Comparison of ENCODE assay signal across 8 cellular contexts in genomic region chr6:52284460-52285173, GRCh38. TPM values are rescaled to one million over a fixed set of nuclear protein-coding genes. Genes with fewer than 3 reads are reported as not detected.
DNase-seq lines count a peak whose midpoint lies in the region; ATAC-seq and TF ChIP-seq lines count a peak whose summit lies in the region.

Gene MCM3 (minus strand): TSS chr6:52284742. CDS start chr6:52284674, 68 bp downstream.

- CTCF ChIA-PET in BJ (lab: Yijun Ruan, JAX) = interaction anchor here (0.7 to 3.0 kb wide), 12 partner anchors 8 to 379 kb away, joined by 3 to 22 read pairs (median 6); no protein-coding TSS in a partner anchor

- H3K27me3 Mint-ChIP-seq in activated CD4-positive, alpha-beta T cell treated with anti-CD3 and anti-CD28 coated beads, Interleukin-2, amount 10 ng/mL, durations not matched to agents 24 days and 14 days = no peaks in the 10 kb centered on the region

- ATAC-seq in GM19324 (IDR thresholded peaks at IDR 0.05; ENCODE audit: low FRiP score, unreplicated experiment) (peak; percentile 99), HG03469 (IDR thresholded peaks at IDR 0.05; ENCODE audit: unreplicated experiment) (peak; percentile 94)

- H3K4me1 Mint-ChIP-seq in activated CD4-positive, alpha-beta T cell treated with anti-CD3 and anti-CD28 coated beads, Interleukin-2, amount 10 ng/mL, durations not matched to agents 24 days and 14 days = peaks cover 37% of the 10 kb centered on the region

- DNase-seq in BJ (ENCODE audit: low read depth) = peak; percentile 99
- peak; percentile 99 for DNase-seq in NCI-H526 treated with DMSO at 0.1 percent for 48 hours (lab: John Stamatoyannopoulos, UW)
- DNase-seq in activated CD4-positive, alpha-beta T cell treated with anti-CD3 and anti-CD28 coated beads, Interleukin-2, amount 10 ng/mL, durations not matched to agents 24 days and 14 days = peak; percentile 99
- DNase-seq in cortex of kidney (lab: John Stamatoyannopoulos, UW) = peak; percentile 55
- peak; percentile 100 for DNase-seq in left kidney (ENCODE audit: low read depth, low spot score)
- DNase-seq in stimulated activated CD4-positive, alpha-beta T cell treated with anti-CD3 and anti-CD28 coated beads, Interleukin-2, amount 100 ng/mL, for 24 hours = peak; percentile 92 to 94

- POLR2A ChIA-PET in BJ (lab: Charles Lee) = interaction anchor here (0.6 kb wide), 1 partner anchor 304 kb away, joined by 5 read pairs; no protein-coding TSS in a partner anchor

- peak within 1 kb of the TSS; percentile 38 for H3K27ac Mint-ChIP-seq in activated CD4-positive, alpha-beta T cell treated with anti-CD3 and anti-CD28 coated beads, Interleukin-2, amount 10 ng/mL, durations not matched to agents 24 days and 14 days

- intact Hi-C loops in activated CD4-positive, alpha-beta T cell treated with anti-CD3 and anti-CD28 coated beads, Interleukin-2, amount 10 ng/mL, durations not matched to agents 24 days and 14 days (cut with micrococcal nuclease) = loop anchor here (1.0 to 10.0 kb wide), 11 partner anchors 12 to 1064 kb away; partner anchors contain the start of genes EFHC1, ELOVL5, FBXO9 and PAQR8

- no peaks in the 10 kb centered on the region for H3K9me3 Mint-ChIP-seq in activated CD4-positive, alpha-beta T cell treated with anti-CD3 and anti-CD28 coated beads, Interleukin-2, amount 10 ng/mL, durations not matched to agents 24 days and 14 days

- TF ChIP-seq CTCF in BJ (IDR thresholded peaks at IDR 0.05; ENCODE audit: insufficient read depth, low read depth, low read length) = peak; percentile 25; the same call in 1 of the 2 replicates

- H3K4me3 Mint-ChIP-seq in activated CD4-positive, alpha-beta T cell treated with anti-CD3 and anti-CD28 coated beads, Interleukin-2, amount 10 ng/mL, durations not matched to agents 24 days and 14 days = peak within 1 kb of the TSS; percentile 85

- no peaks in the 10 kb centered on the region for H3K27me3 ChIP-seq in BJ (ENCODE audit: control insufficient read depth, insufficient read depth, low read length)

- H3K36me3 ChIP-seq in BJ (ENCODE audit: control insufficient read depth, insufficient read depth, low read length) = peaks cover 2% of the 10 kb centered on the region; the same call in 1 of the 2 replicates

- peak within 1 kb of the TSS; percentile 81 for H3K4me3 ChIP-seq in BJ (ENCODE audit: low read depth, low read length)

- peaks cover 35% of the 10 kb centered on the region for H3K36me3 Mint-ChIP-seq in activated CD4-positive, alpha-beta T cell treated with anti-CD3 and anti-CD28 coated beads, Interleukin-2, amount 10 ng/mL, durations not matched to agents 24 days and 14 days (ENCODE audit: low read depth)

RNA-seq across cellular contexts. Expression of gene MCM3, which starts in this region (rescaled TPM):
- 33.3 and 42.2 TPM in 2 replicates for polyA plus RNA-seq in BJ (2011; rRNA removed)
- 26.1 and 28.9 TPM in 2 replicates for polyA minus RNA-seq in BJ (2011; rRNA and poly(A)+ RNA removed)
- 239 and 240 TPM in 2 replicates for total RNA-seq in activated CD4-positive, alpha-beta T cell treated with anti-CD3 and anti-CD28 coated beads, Interleukin-2, amount 10 ng/mL, durations not matched to agents 24 days and 14 days

Comparison
In these comparisons a context has a peak if more than half of its experiments do, and no peak if none do; other contexts are left out.
1. Peak in every context shown above with its lines: DNase-seq, ATAC-seq and H3K4me3 ChIP-seq.